In genomic region chr7:151592330-151592729, GRCh38 we compare ENCODE assay signal across 1 cellular context.
TF ChIP-seq lines count a peak whose summit lies in the region.

No MANE protein-coding gene starts in this region.

TF ChIP-seq in WTC11, 78 proteins besides CTCF, POLR2A, EP300 and RAD21 (continued from another document):
- no peak for TF ChIP-seq E2F4 (CRISPR knock-in tag; IDR thresholded peaks at IDR 0.05; ENCODE audit: borderline replicate concordance, low read depth)
- TF ChIP-seq ZNF512 (CRISPR knock-in tag; IDR thresholded peaks at IDR 0.05; ENCODE audit: borderline replicate concordance): no peak
- TF ChIP-seq ESRRA (CRISPR knock-in tag; IDR thresholded peaks at IDR 0.05; ENCODE audit: borderline replicate concordance): no peak
- no peak for TF ChIP-seq ATF1 (CRISPR knock-in tag; IDR thresholded peaks at IDR 0.05)
- TF ChIP-seq MAX (CRISPR knock-in tag; IDR thresholded peaks at IDR 0.05): no peak
- TF ChIP-seq AFF4 (CRISPR knock-in tag; IDR thresholded peaks at IDR 0.05; ENCODE audit: borderline replicate concordance): no peak
TF ChIP-seq in WTC11: peak in this region for 0.
